Comparison of ENCODE assay signal across 21 cellular contexts in the genomic region with DNA sequence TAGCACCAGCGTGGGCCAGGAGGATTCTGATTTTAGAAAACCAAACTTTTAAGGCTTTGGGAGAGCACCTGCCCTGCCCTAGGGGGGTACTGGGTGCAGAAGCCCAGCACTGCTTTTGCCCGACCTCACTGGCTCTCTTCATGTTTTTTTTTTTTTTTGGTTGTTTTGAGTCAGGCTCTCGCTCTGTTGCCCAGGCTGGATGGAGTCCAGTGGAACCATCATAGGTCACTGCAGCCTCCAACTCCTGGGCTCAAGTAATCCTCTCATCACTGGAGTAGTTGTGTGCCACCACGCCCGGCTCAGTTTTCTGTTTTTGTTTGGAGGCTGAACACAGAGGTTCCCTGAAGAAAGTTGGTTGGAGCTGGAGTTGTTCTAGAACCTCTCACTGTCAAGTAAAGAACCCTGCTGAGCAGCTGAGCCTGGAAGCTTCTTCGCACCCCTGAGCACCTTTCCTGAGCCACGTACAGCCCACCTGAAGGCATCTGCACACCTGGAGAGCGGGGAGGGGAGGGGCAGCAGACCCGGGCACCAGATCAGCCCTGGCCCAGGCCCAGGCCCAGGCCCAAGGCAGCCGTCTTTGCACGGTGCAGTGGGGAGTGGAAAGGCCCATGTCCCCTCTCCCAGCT. TPM values are rescaled to one million over a fixed set of nuclear protein-coding genes. Genes with fewer than 3 reads are reported as not detected.
DNase-seq lines count a peak whose midpoint lies in the region; ATAC-seq, FAIRE-seq and TF ChIP-seq lines count a peak whose summit lies in the region.
"Had no signal": no experiment of that assay in that cellular context is flagged by ENCODE, and none has a peak within 500 bp of the region (broad histone marks: within the 10 kb centered on the region; RNA-seq: fewer than 3 reads in every experiment).

No MANE protein-coding gene starts in this region.

- H3K9me3 ChIP-seq in endothelial cell of umbilical vein (replicated peaks; ENCODE audit: control insufficient read depth, insufficient read depth, low read length) (no peaks in the 10 kb centered on the region), thyroid gland (no peaks in the 10 kb centered on the region)

- TF ChIP-seq CTCF in endothelial cell of umbilical vein (IDR thresholded peaks at IDR 0.05; ENCODE audit: extremely low read depth in 1 of 2, insufficient read depth in 1 of 2, low read depth in 1 of 2, low read length in 2 of 2) (no peak), thyroid gland (IDR thresholded peaks at IDR 0.05) (no peak), HFFc6 (IDR thresholded peaks at IDR 0.05) (no peak)

- ATAC-seq in left lobe of liver (peak; percentile 63), HG02840 (IDR thresholded peaks at IDR 0.05; ENCODE audit: low FRiP score, unreplicated experiment) (no peak)
- ATAC-seq: Panc1 had no signal

- H3K9me3 Mint-ChIP-seq in HFFc6 = no peaks in the 10 kb centered on the region

- BruUV-seq in endothelial cell of umbilical vein (replicated peaks; lab: Mats Ljungman, UMichigan) = no TSS peak

- TF ChIP-seq POLR2A in endothelial cell of umbilical vein (IDR thresholded peaks at IDR 0.05; ENCODE audit: low read depth, low read length) = no peak
- TF ChIP-seq POLR2A in thyroid gland (IDR thresholded peaks at IDR 0.05) = no peak

- WGBS in thyroid gland, 2 donors = 24 to 26% methylated on average over 4 to 5 of the region's 11 CpGs

- DNase-seq in M059J (ENCODE audit: low read depth) = peak; percentile 28
- no peak for DNase-seq in endothelial cell of umbilical vein (ENCODE audit: low read depth, low spot score)
- no peak for DNase-seq in left lobe of liver (ENCODE audit: low spot score)
- DNase-seq in thyroid gland = peak; percentile 59 to 71
- no peak for DNase-seq in HFFc6
- DNase-seq in cerebellum (ENCODE audit: low spot score) = no peak
- DNase-seq: CD4-positive, CD25-positive, alpha-beta regulatory T cell; DMS153; IMR-90; KG1; NCI-H1092; NCI-H1417 treated with DMSO at 0.1 percent for 48 hours; NCI-H1694 treated with DMSO at 0.1 percent for 48 hours; NCI-H2081; NCI-H2227 treated with DMSO at 0.1 percent for 48 hours; NCI-H526 treated with DMSO at 0.1 percent for 48 hours; SHP77 treated with DMSO at 0.1 percent for 48 hours had no signal

- H3K4me3 ChIP-seq in endothelial cell of umbilical vein (replicated peaks in 1 of 3; ENCODE audit: insufficient read depth in 1 of 3, low read depth in 1 of 3, low read length in 3 of 3) (no peak overlapping the region), thyroid gland (replicated peaks in 1 of 3) (no peak overlapping the region)
- H3K4me3 ChIP-seq: BLaER1 had no signal

- H3K4me1 ChIP-seq in endothelial cell of umbilical vein (ENCODE audit: control insufficient read depth, extremely low read depth, insufficient read depth, low read length) = peaks cover 24% of the 10 kb centered on the region
- H3K4me1 ChIP-seq in thyroid gland = peaks cover 0 to 6% of the 10 kb centered on the region in 2 donors

- H2AFZ ChIP-seq in endothelial cell of umbilical vein (ENCODE audit: low read depth, low read length) = no peak overlapping the region

- H3K27ac ChIP-seq in endothelial cell of umbilical vein (ENCODE audit: insufficient read depth, low read depth, low read length) = no peak overlapping the region
- H3K27ac ChIP-seq in thyroid gland = no peak overlapping the region
- H3K27ac ChIP-seq: BLaER1 had no signal

- H3K36me3 ChIP-seq in endothelial cell of umbilical vein (ENCODE audit: control insufficient read depth in 2 of 2, extremely low read depth in 1 of 2, insufficient read depth in 2 of 2, low read length in 2 of 2) = no peaks in the 10 kb centered on the region
- H3K36me3 ChIP-seq in thyroid gland = no peaks in the 10 kb centered on the region
- H3K36me3 ChIP-seq: BLaER1 had no signal

- CTCF ChIA-PET in endothelial cell of umbilical vein (lab: Charles Lee) = no interaction called here

- no peaks in the 10 kb centered on the region for H3K4me1 Mint-ChIP-seq in HFFc6 (ENCODE audit: low read depth)

- H3K9ac ChIP-seq in endothelial cell of umbilical vein (replicated peaks; ENCODE audit: extremely low read depth, insufficient read depth, low read length) = no peak overlapping the region
- H3K9ac ChIP-seq: BLaER1 had no signal

- peak; percentile 63 for FAIRE-seq in endothelial cell of umbilical vein (lab: Jason Lieb, UNC)

- dilution Hi-C loops in endothelial cell of umbilical vein (cut with MboI; ENCODE audit: extremely low pct_ligation_motif_present, low sequenced_read_pairs) = no loop called here

- no peaks in the 10 kb centered on the region for H3K27me3 ChIP-seq in endothelial cell of umbilical vein (ENCODE audit: control insufficient read depth in 2 of 2, insufficient read depth in 2 of 2, low read length in 2 of 2)
- H3K27me3 ChIP-seq in thyroid gland = no peaks in the 10 kb centered on the region
- H3K27me3 ChIP-seq: BLaER1 had no signal

- no peaks in the 10 kb centered on the region for H4K20me1 ChIP-seq in endothelial cell of umbilical vein (replicated peaks; ENCODE audit: control insufficient read depth, extremely low read depth, insufficient read depth, low read length)
- H4K20me1 ChIP-seq: BLaER1 had no signal

- intact Hi-C loops in endothelial cell of umbilical vein (cut with micrococcal nuclease) (no loop called here), thyroid gland (cut with DNase I) (no loop called here)

- H3K27ac Mint-ChIP-seq in HFFc6 = no peak overlapping the region

- no peak overlapping the region for H3K4me3 Mint-ChIP-seq in HFFc6
- H3K4me3 Mint-ChIP-seq: CD4-positive, CD25-positive, alpha-beta regulatory T cell had no signal

- peaks cover 24% of the 10 kb centered on the region for H3K27me3 Mint-ChIP-seq in HFFc6 (ENCODE audit: insufficient read depth)

- no peaks in the 10 kb centered on the region for H3K79me2 ChIP-seq in endothelial cell of umbilical vein (ENCODE audit: control insufficient read depth, insufficient read depth, low read length)

- H3K9me1 ChIP-seq in endothelial cell of umbilical vein (replicated peaks; ENCODE audit: control insufficient read depth, extremely low read depth, insufficient read depth, low read length) = no peaks in the 10 kb centered on the region

- no peaks in the 10 kb centered on the region for H3K36me3 Mint-ChIP-seq in HFFc6 (ENCODE audit: low read depth)
- H3K36me3 Mint-ChIP-seq: CD4-positive, CD25-positive, alpha-beta regulatory T cell had no signal

- POLR2A ChIA-PET in endothelial cell of umbilical vein (lab: Charles Lee) = no interaction called here

- peak overlapping the region; percentile 24 for H3K4me2 ChIP-seq in endothelial cell of umbilical vein (ENCODE audit: insufficient read depth, low read length)
- H3K4me2 ChIP-seq: BLaER1 had no signal

TF ChIP-seq in endothelial cell of umbilical vein, 7 proteins besides CTCF, POLR2A, EP300 and RAD21:
- TF ChIP-seq POLR2AphosphoS5 (IDR thresholded peaks at IDR 0.05; ENCODE audit: insufficient read depth, low read depth, low read length) (no peak), EZH2 (IDR thresholded peaks at IDR 0.05; ENCODE audit: borderline replicate concordance, low read depth, low read length, severe bottlenecking) (no peak), JUN (IDR thresholded peaks at IDR 0.05; ENCODE audit: borderline replicate concordance, insufficient read depth, insufficient read length, low read depth) (no peak), FOS (IDR thresholded peaks at IDR 0.05; ENCODE audit: borderline replicate concordance, insufficient read depth, low read length) (no peak), GATA2 (IDR thresholded peaks at IDR 0.05; ENCODE audit: insufficient read depth, insufficient read length, low read depth, low read length) (no peak), MYC (IDR thresholded peaks at IDR 0.05; ENCODE audit: low read depth, low read length) (no peak), MAX (IDR thresholded peaks at IDR 0.05; ENCODE audit: insufficient read depth, insufficient read length) (no peak)

RNA-seq across cellular contexts. Expression of gene SHROOM2, which starts 49.5 kb away (rescaled TPM):
- 0.98 and 4.4 TPM in 2 replicates for total RNA-seq in M059J (2014; rRNA removed; shearing (Covaris generic))
- total RNA-seq in endothelial cell of umbilical vein (10.4 and 11.8 TPM in 2 replicates), left lobe of liver (4.7 TPM), thyroid gland (10 to 100 TPM in 1 of 4 donors, 1 to 10 TPM in 3; 2.8 to 16.5 (median 6.1) TPM), cerebellum (22.5 TPM)
- polyA plus RNA-seq in endothelial cell of umbilical vein = 3.7 and 3.8 TPM in 2 replicates
- polyA plus RNA-seq in endothelial cell of umbilical vein (2011; cell fraction: cytosol; rRNA removed) = 4.0 and 4.2 TPM in 2 replicates
- 8.2 and 9.5 TPM in 2 replicates for polyA plus RNA-seq in endothelial cell of umbilical vein (2011; cell fraction: nucleus; rRNA removed)
- polyA plus RNA-seq in endothelial cell of umbilical vein (2012) = 7.1 and 7.9 TPM in 2 replicates
- 6.6 and 6.9 TPM in 2 replicates for polyA minus RNA-seq in endothelial cell of umbilical vein
- polyA minus RNA-seq in endothelial cell of umbilical vein (2011; cell fraction: cytosol; rRNA and poly(A)+ RNA removed) = not detected
- 9.2 and 10.8 TPM in 2 replicates for polyA minus RNA-seq in endothelial cell of umbilical vein (2011; cell fraction: nucleus; rRNA and poly(A)+ RNA removed)
- 1 to 10 TPM; 1.6 to 3.5 (median 2.9) TPM for total RNA-seq in HFFc6 (2021; fragmentation: NEBNext Ultra II Directional; extraction: Animal tissue kit (Norgen Biotek cat#: 25700))
- total RNA-seq: OCI-LY7 had no signal
- polyA plus RNA-seq: CD4-positive, CD25-positive, alpha-beta regulatory T cell had no signal

Comparison
In these comparisons a context has a peak if more than half of its experiments do, and no peak if none do; other contexts are left out.
1. DNase-seq: peak in M059J (single experiment) and thyroid gland (2 of 2); none in endothelial cell of umbilical vein (single experiment), left lobe of liver (single experiment), HFFc6 (single experiment) and cerebellum (single experiment).